1 cellular context compared by ENCODE assay signal in the genomic region with DNA sequence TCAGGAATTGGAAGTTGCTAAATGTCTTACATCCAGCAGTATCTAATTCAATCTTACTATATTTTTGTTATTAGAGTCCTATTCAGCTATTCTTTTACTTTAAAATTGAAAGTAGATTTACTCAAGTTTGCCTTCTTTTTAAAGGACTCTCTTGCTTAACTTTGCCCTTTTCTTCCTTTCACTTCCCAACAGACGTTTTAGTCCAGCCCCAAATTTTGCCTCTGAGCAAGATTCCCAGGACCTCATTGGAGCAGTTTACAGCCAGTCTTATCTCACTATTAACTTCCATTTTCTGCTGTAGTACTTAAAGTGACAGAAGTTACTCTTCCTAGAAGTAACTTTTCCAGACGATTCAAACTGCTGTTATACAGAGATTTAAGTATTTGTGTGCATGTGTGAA.
TF ChIP-seq lines count a peak whose summit lies in the region.

No MANE protein-coding gene starts in this region.

TF ChIP-seq in WTC11, 78 proteins besides CTCF, POLR2A, EP300 and RAD21 (continued from another document):
- TF ChIP-seq, protein P1, sequence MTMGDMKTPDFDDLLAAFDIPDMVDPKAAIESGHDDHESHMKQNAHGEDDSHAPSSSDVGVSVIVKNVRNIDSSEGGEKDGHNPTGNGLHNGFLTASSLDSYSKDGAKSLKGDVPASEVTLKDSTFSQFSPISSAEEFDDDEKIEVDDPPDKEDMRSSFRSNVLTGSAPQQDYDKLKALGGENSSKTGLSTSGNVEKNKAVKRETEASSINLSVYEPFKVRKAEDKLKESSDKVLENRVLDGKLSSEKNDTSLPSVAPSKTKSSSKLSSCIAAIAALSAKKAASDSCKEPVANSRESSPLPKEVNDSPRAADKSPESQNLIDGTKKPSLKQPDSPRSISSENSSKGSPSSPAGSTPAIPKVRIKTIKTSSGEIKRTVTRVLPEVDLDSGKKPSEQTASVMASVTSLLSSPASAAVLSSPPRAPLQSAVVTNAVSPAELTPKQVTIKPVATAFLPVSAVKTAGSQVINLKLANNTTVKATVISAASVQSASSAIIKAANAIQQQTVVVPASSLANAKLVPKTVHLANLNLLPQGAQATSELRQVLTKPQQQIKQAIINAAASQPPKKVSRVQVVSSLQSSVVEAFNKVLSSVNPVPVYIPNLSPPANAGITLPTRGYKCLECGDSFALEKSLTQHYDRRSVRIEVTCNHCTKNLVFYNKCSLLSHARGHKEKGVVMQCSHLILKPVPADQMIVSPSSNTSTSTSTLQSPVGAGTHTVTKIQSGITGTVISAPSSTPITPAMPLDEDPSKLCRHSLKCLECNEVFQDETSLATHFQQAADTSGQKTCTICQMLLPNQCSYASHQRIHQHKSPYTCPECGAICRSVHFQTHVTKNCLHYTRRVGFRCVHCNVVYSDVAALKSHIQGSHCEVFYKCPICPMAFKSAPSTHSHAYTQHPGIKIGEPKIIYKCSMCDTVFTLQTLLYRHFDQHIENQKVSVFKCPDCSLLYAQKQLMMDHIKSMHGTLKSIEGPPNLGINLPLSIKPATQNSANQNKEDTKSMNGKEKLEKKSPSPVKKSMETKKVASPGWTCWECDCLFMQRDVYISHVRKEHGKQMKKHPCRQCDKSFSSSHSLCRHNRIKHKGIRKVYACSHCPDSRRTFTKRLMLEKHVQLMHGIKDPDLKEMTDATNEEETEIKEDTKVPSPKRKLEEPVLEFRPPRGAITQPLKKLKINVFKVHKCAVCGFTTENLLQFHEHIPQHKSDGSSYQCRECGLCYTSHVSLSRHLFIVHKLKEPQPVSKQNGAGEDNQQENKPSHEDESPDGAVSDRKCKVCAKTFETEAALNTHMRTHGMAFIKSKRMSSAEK (CRISPR knock-in tag; IDR thresholded peaks at IDR 0.05; ENCODE audit: borderline replicate concordance): no peak
- TF ChIP-seq, protein P2, sequence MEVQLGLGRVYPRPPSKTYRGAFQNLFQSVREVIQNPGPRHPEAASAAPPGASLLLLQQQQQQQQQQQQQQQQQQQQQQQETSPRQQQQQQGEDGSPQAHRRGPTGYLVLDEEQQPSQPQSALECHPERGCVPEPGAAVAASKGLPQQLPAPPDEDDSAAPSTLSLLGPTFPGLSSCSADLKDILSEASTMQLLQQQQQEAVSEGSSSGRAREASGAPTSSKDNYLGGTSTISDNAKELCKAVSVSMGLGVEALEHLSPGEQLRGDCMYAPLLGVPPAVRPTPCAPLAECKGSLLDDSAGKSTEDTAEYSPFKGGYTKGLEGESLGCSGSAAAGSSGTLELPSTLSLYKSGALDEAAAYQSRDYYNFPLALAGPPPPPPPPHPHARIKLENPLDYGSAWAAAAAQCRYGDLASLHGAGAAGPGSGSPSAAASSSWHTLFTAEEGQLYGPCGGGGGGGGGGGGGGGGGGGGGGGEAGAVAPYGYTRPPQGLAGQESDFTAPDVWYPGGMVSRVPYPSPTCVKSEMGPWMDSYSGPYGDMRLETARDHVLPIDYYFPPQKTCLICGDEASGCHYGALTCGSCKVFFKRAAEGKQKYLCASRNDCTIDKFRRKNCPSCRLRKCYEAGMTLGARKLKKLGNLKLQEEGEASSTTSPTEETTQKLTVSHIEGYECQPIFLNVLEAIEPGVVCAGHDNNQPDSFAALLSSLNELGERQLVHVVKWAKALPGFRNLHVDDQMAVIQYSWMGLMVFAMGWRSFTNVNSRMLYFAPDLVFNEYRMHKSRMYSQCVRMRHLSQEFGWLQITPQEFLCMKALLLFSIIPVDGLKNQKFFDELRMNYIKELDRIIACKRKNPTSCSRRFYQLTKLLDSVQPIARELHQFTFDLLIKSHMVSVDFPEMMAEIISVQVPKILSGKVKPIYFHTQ (CRISPR knock-in tag; IDR thresholded peaks at IDR 0.05): no peak
- TF ChIP-seq ESRRA (CRISPR knock-in tag; IDR thresholded peaks at IDR 0.05; ENCODE audit: borderline replicate concordance): no peak
- no peak for TF ChIP-seq EMX1 (CRISPR knock-in tag; IDR thresholded peaks at IDR 0.05)
- no peak for TF ChIP-seq ZNF416 (CRISPR knock-in tag; IDR thresholded peaks at IDR 0.05)
- no peak for TF ChIP-seq SMAD3 (CRISPR knock-in tag; IDR thresholded peaks at IDR 0.05; ENCODE audit: borderline replicate concordance)
- TF ChIP-seq ELF4 (CRISPR knock-in tag; IDR thresholded peaks at IDR 0.05; ENCODE audit: low read depth): no peak
